28 cellular contexts compared by ENCODE assay signal in the genomic region with DNA sequence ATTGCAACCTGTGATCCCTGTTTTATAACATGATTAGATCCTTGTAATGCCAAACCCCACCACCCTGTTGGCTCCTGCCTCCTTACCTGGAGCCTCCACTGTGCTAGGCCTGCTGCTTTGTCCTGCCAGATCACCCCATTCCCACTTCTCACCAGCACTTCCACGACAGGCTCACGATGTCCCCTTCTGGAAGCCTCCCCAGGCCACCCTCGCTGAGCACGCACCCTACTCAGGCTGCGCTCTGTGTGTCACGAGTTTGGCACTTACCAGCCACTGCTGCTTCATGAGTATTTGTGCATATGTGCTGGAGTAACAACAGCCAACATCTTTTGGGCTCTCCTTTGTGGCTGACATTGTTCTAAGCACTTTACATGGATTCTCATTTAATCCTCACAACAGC. TPM values are rescaled to one million over a fixed set of nuclear protein-coding genes. Genes with fewer than 3 reads are reported as not detected.
DNase-seq lines count a peak whose midpoint lies in the region; ATAC-seq and TF ChIP-seq lines count a peak whose summit lies in the region.
"Had no signal": no experiment of that assay in that cellular context is flagged by ENCODE, and none has a peak within 500 bp of the region (broad histone marks: within the 10 kb centered on the region; RNA-seq: fewer than 3 reads in every experiment).

No MANE protein-coding gene starts in this region.

- H2BK120ac ChIP-seq in neuronal stem cell (ENCODE audit: low read depth, low read length) = no peak overlapping the region

- 92 to 93% methylated on average over 6 of the region's 6 CpGs for WGBS in endodermal cell (ENCODE audit: insufficient coverage in 1 of 2, insufficient read length in 1 of 2), 2 experiments
- WGBS in neuronal stem cell (ENCODE audit: extremely low coverage in 2 of 2, insufficient read length in 2 of 2, insufficient replicate concordance in 1 of 2), 2 donors = no CpG with 5 or more reads among the region's 6 CpGs

- no peak for ATAC-seq in HG02588 (IDR thresholded peaks at IDR 0.05; ENCODE audit: unreplicated experiment)
- ATAC-seq: HepG2 had no signal

- peak overlapping the region; percentile 53 for H3K27ac Mint-ChIP-seq in endodermal cell

- peak overlapping the region; percentile 69 for H4K91ac ChIP-seq in neuronal stem cell (ENCODE audit: low read depth, low read length, poor library complexity)

- peaks cover 66% of the 10 kb centered on the region for H3K36me3 Mint-ChIP-seq in endodermal cell (ENCODE audit: low read depth)

- no peak overlapping the region for H3K27ac ChIP-seq in endodermal cell (ENCODE audit: low read depth, low read length)
- H3K27ac ChIP-seq in neuronal stem cell (replicated peaks; ENCODE audit: low read length) = no peak overlapping the region
- H3K27ac ChIP-seq: Peyer's patch had no signal

- no peaks in the 10 kb centered on the region for H3K79me1 ChIP-seq in neuronal stem cell (ENCODE audit: low read depth, low read length)

- no peaks in the 10 kb centered on the region for H3K9me3 ChIP-seq in endodermal cell (ENCODE audit: control insufficient read depth, low read length)
- H3K9me3 ChIP-seq in neuronal stem cell (replicated peaks in 1 of 2; ENCODE audit: control insufficient read depth in 2 of 2, insufficient read depth in 1 of 2, low read depth in 1 of 2, low read length in 2 of 2) = peaks cover 0 to 3% of the 10 kb centered on the region in 2 donors
- H3K9me3 ChIP-seq: BE2C, Peyer's patch had no signal

- no peak overlapping the region for H2AFZ ChIP-seq in neuronal stem cell (ENCODE audit: low read length)

- no peak overlapping the region for H3K4me3 ChIP-seq in endodermal cell (ENCODE audit: low read length)
- peak overlapping the region in 1 of 2 donors; percentile 24 for H3K4me3 ChIP-seq in neuronal stem cell (ENCODE audit: low read length in 2 of 2)
- H3K4me3 ChIP-seq: Peyer's patch had no signal

- H3K36me3 ChIP-seq in endodermal cell (ENCODE audit: control insufficient read depth, insufficient read depth, low read length) (peaks cover 96% of the 10 kb centered on the region), neuronal stem cell (replicated peaks in 1 of 2; ENCODE audit: control insufficient read depth in 2 of 2, insufficient read depth in 2 of 2, low read length in 2 of 2) (peaks cover 0 to 95% of the 10 kb centered on the region in 2 donors)

- no peak overlapping the region for H3K4me3 Mint-ChIP-seq in endodermal cell
- H3K4me3 Mint-ChIP-seq: CD14-positive monocyte; CD8-positive, alpha-beta memory T cell had no signal

- H2BK5ac ChIP-seq in neuronal stem cell (ENCODE audit: low read length) = no peak overlapping the region

- H4K8ac ChIP-seq in neuronal stem cell (ENCODE audit: low read depth, low read length) = peak overlapping the region; percentile 49

- H3K14ac ChIP-seq in neuronal stem cell (ENCODE audit: low read length) = peak overlapping the region; percentile 72

- no peak overlapping the region for H3K9ac ChIP-seq in endodermal cell (ENCODE audit: extremely low read depth, low read length, poor library complexity, severe bottlenecking)
- H3K9ac ChIP-seq in neuronal stem cell (ENCODE audit: low read depth, low read length, poor library complexity) = peak overlapping the region; percentile 21

- peak overlapping the region; percentile 72 for H3K4ac ChIP-seq in neuronal stem cell (ENCODE audit: low read length)

- H3K4me2 ChIP-seq in neuronal stem cell (ENCODE audit: insufficient read depth, low read length, poor library complexity, severe bottlenecking) = no peak overlapping the region

- H3K23ac ChIP-seq in neuronal stem cell (ENCODE audit: low read depth, low read length, poor library complexity) = no peak overlapping the region

- peak overlapping the region; percentile 8 for H2BK12ac ChIP-seq in neuronal stem cell (ENCODE audit: low read length)

- peak overlapping the region; percentile 83 for H3K18ac ChIP-seq in neuronal stem cell (ENCODE audit: low read length)

- H3K27me3 Mint-ChIP-seq in endodermal cell (ENCODE audit: insufficient read depth) = no peaks in the 10 kb centered on the region
- H3K27me3 Mint-ChIP-seq: CD8-positive, alpha-beta memory T cell had no signal

- no peak overlapping the region for H2BK15ac ChIP-seq in neuronal stem cell (ENCODE audit: low read length)

- no peaks in the 10 kb centered on the region for H3K9me3 Mint-ChIP-seq in endodermal cell
- H3K9me3 Mint-ChIP-seq: CD14-positive monocyte; CD8-positive, alpha-beta memory T cell had no signal

- no peak for TF ChIP-seq CTCF in endodermal cell (conservative IDR thresholded peaks at IDR 0.05)

- H2AK5ac ChIP-seq in neuronal stem cell (ENCODE audit: low read depth, low read length) = peak overlapping the region; percentile 22

- no peaks in the 10 kb centered on the region for H3K27me3 ChIP-seq in endodermal cell (ENCODE audit: control insufficient read depth, insufficient read depth, low read length, poor library complexity, severe bottlenecking)
- no peaks in the 10 kb centered on the region for H3K27me3 ChIP-seq in neuronal stem cell (ENCODE audit: control insufficient read depth in 3 of 3, insufficient read depth in 3 of 3, low read depth in 1 of 3, low read length in 3 of 3)
- H3K27me3 ChIP-seq: BE2C, Peyer's patch had no signal

- H3K4me1 ChIP-seq in endodermal cell (ENCODE audit: control insufficient read depth, insufficient read depth, low read length) = peaks cover 5% of the 10 kb centered on the region
- peaks cover 12 to 18% of the 10 kb centered on the region in 2 donors for H3K4me1 ChIP-seq in neuronal stem cell (ENCODE audit: control insufficient read depth in 2 of 2, insufficient read depth in 1 of 2, low read depth in 1 of 2, low read length in 2 of 2)
- H3K4me1 ChIP-seq: Peyer's patch had no signal

- DNase-seq in activated effector memory CD4-positive, alpha-beta T cell treated with anti-CD3 and anti-CD28 coated beads, Interleukin-2, amount 50 U/mL, for 16 hours = peak; percentile 47
- DNase-seq in activated effector memory CD4-positive, alpha-beta T cell treated with Interleukin-2 at 50 U/mL for 16 hours = no peak
- DNase-seq in endodermal cell (no peak), neuronal stem cell (ENCODE audit: low spot score) (no peak), dermis blood vessel endothelial cell (no peak)
- no peak for DNase-seq in activated CD4-positive, alpha-beta T cell treated with anti-CD3 and anti-CD28 coated beads for 1 hour
- DNase-seq: 8988T; ACHN; BE2C; CD8-positive, alpha-beta memory T cell; DMS79 treated with DMSO at 0.1 percent for 48 hours; GF-D8; H7; Karpas-422; NCI-H1092; NCI-H1417 treated with DMSO at 0.1 percent for 48 hours; NCI-H1694 treated with DMSO at 0.1 percent for 48 hours; NCI-H2081 treated with DMSO at 0.1 percent for 48 hours; NCI-H2171; NCI-H226; NCI-H510A; NCI-H69; OCI-M1; Peyer's patch; SHP77 treated with DMSO at 0.1 percent for 48 hours had no signal

- peaks cover 7% of the 10 kb centered on the region for H3K4me1 Mint-ChIP-seq in endodermal cell
- H3K4me1 Mint-ChIP-seq: CD14-positive monocyte; CD8-positive, alpha-beta memory T cell had no signal

RNA-seq across cellular contexts. Expression of a gene that starts 58.1 kb away (rescaled TPM):
- total RNA-seq in endodermal cell (10 to 100 TPM; 57.5 to 68.3 TPM), dermis blood vessel endothelial cell (96.3 and 102 TPM in 2 replicates)
- polyA plus RNA-seq in endodermal cell (2013, experiment 1 of 2) = 28.6 TPM
- 31.1 TPM for polyA plus RNA-seq in endodermal cell (2013, experiment 2 of 2)
- 5.9 TPM for polyA plus RNA-seq in neuronal stem cell (2013, experiment 1 of 2)
- 6.0 TPM for polyA plus RNA-seq in neuronal stem cell (2013, experiment 2 of 2)
